Comparison of ENCODE assay signal across 10 cellular contexts in the genomic region with DNA sequence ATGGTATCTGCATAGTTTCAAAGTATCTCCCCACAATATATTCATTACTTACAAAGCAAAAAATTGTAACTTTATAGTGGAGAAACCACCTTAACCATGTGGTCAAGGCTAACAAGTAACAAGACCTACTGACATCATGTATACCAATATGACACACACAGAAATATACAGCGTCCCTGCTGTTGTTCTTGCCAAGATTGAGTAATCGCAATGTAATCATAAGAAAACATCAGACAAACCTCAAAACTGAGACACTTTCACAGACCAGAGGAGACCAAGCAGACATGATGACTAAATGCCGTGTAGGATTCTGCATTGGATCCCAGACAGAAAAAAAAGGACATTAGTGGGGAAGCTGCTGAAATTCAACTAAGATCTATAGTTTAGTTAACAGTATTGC.
A peak's percentile ranks its signal among the peaks of the same experiment; 100 is the strongest.
DNase-seq lines count a peak whose midpoint lies in the region; TF ChIP-seq lines count a peak whose summit lies in the region.
"Had no signal": no experiment of that assay in that cellular context is flagged by ENCODE, and none has a peak within 500 bp of the region (broad histone marks: within the 10 kb centered on the region; RNA-seq: fewer than 3 reads in every experiment).

No MANE protein-coding gene starts in this region.

- TF ChIP-seq CTCF in NB4 (IDR thresholded peaks at IDR 0.05; ENCODE audit: low read depth, low read length) (no peak), chondrocyte (IDR thresholded peaks at IDR 0.05) (no peak)

- no peak for TF ChIP-seq POLR2A in NB4 (IDR thresholded peaks at IDR 0.05; ENCODE audit: extremely low read depth, insufficient read length)

- peaks cover 5% of the 10 kb centered on the region for H3K9me3 Mint-ChIP-seq in chondrocyte (ENCODE audit: low read depth)
- no peaks in the 10 kb centered on the region for H3K9me3 Mint-ChIP-seq in activated CD4-positive, alpha-beta T cell treated with anti-CD3 and anti-CD28 coated beads, Interleukin-2, amount 10 ng/mL, durations not matched to agents 24 days and 14 days
- H3K9me3 Mint-ChIP-seq: activated naive CD8-positive, alpha-beta T cell treated with anti-CD3 and anti-CD28 coated beads, Interleukin-2, amount 10 ng/mL, durations not matched to agents 7 days and 5 days; stimulated activated naive CD8-positive, alpha-beta T cell treated with anti-CD3 and anti-CD28 coated beads, Interleukin-15, Interleukin-2, amounts not matched to agents 100 ng/mL and 50 ng/mL, for 24 hours had no signal

- H3K4me3 Mint-ChIP-seq in chondrocyte (ENCODE audit: unreplicated experiment): no peak overlapping the region
- H3K4me3 Mint-ChIP-seq in activated CD4-positive, alpha-beta T cell treated with anti-CD3 and anti-CD28 coated beads, Interleukin-2, amount 10 ng/mL, durations not matched to agents 24 days and 14 days: no peak overlapping the region
- H3K4me3 Mint-ChIP-seq: activated naive CD8-positive, alpha-beta T cell treated with anti-CD3 and anti-CD28 coated beads, Interleukin-2, amount 10 ng/mL, durations not matched to agents 7 days and 5 days; stimulated activated naive CD8-positive, alpha-beta T cell treated with anti-CD3 and anti-CD28 coated beads, Interleukin-15, Interleukin-2, amounts not matched to agents 100 ng/mL and 50 ng/mL, for 24 hours had no signal

- peak overlapping the region; percentile 93 for H3K27ac Mint-ChIP-seq in chondrocyte (ENCODE audit: unreplicated experiment)
- no peak overlapping the region for H3K27ac Mint-ChIP-seq in activated CD4-positive, alpha-beta T cell treated with anti-CD3 and anti-CD28 coated beads, Interleukin-2, amount 10 ng/mL, durations not matched to agents 24 days and 14 days
- H3K27ac Mint-ChIP-seq: activated naive CD8-positive, alpha-beta T cell treated with anti-CD3 and anti-CD28 coated beads, Interleukin-2, amount 10 ng/mL, durations not matched to agents 7 days and 5 days; stimulated activated naive CD8-positive, alpha-beta T cell treated with anti-CD3 and anti-CD28 coated beads, Interleukin-15, Interleukin-2, amounts not matched to agents 100 ng/mL and 50 ng/mL, for 24 hours had no signal

- H3K4me1 Mint-ChIP-seq in chondrocyte (ENCODE audit: low read depth): peaks cover 37% of the 10 kb centered on the region
- peaks cover 9% of the 10 kb centered on the region for H3K4me1 Mint-ChIP-seq in activated CD4-positive, alpha-beta T cell treated with anti-CD3 and anti-CD28 coated beads, Interleukin-2, amount 10 ng/mL, durations not matched to agents 24 days and 14 days

- H3K36me3 Mint-ChIP-seq in chondrocyte (ENCODE audit: low read depth): no peaks in the 10 kb centered on the region
- H3K36me3 Mint-ChIP-seq in activated CD4-positive, alpha-beta T cell treated with anti-CD3 and anti-CD28 coated beads, Interleukin-2, amount 10 ng/mL, durations not matched to agents 24 days and 14 days (ENCODE audit: low read depth): no peaks in the 10 kb centered on the region
- H3K36me3 Mint-ChIP-seq: activated naive CD8-positive, alpha-beta T cell treated with anti-CD3 and anti-CD28 coated beads, Interleukin-2, amount 10 ng/mL, durations not matched to agents 7 days and 5 days had no signal

- H3K4me3 ChIP-seq in NB4 (ENCODE audit: low read depth, low read length): no peak overlapping the region

- intact Hi-C loops in activated CD4-positive, alpha-beta T cell treated with anti-CD3 and anti-CD28 coated beads, Interleukin-2, amount 10 ng/mL, durations not matched to agents 24 days and 14 days (cut with micrococcal nuclease): no loop called here

- DNase-seq in GM04503 (ENCODE audit: low read depth) (peak; percentile 64), NB4 (ENCODE audit: low read depth) (peak; percentile 30), chondrocyte (ENCODE audit: low spot score) (no peak), non-pigmented ciliary epithelial cell (ENCODE audit: low read depth) (peak; percentile 98), NCI-H1694 (lab: John Stamatoyannopoulos, UW) (no peak), NCI-H446 treated with DMSO at 0.1 percent for 48 hours (lab: John Stamatoyannopoulos, UW) (no peak), NCI-H524 treated with DMSO at 0.1 percent for 48 hours (lab: John Stamatoyannopoulos, UW) (no peak)
- DNase-seq in activated CD4-positive, alpha-beta T cell treated with anti-CD3 and anti-CD28 coated beads, Interleukin-2, amount 10 ng/mL, durations not matched to agents 24 days and 14 days: no peak
- DNase-seq: activated naive CD8-positive, alpha-beta T cell treated with anti-CD3 and anti-CD28 coated beads, Interleukin-2, amount 10 ng/mL, durations not matched to agents 7 days and 5 days had no signal

- H3K27me3 Mint-ChIP-seq in chondrocyte (ENCODE audit: low read depth): no peaks in the 10 kb centered on the region
- peaks cover 13% of the 10 kb centered on the region for H3K27me3 Mint-ChIP-seq in activated CD4-positive, alpha-beta T cell treated with anti-CD3 and anti-CD28 coated beads, Interleukin-2, amount 10 ng/mL, durations not matched to agents 24 days and 14 days

Comparison
In these comparisons a context has a peak if more than half of its experiments do, and no peak if none do; other contexts are left out.
1. DNase-seq: peak in GM04503 (single experiment), NB4 (single experiment) and non-pigmented ciliary epithelial cell (single experiment); none in chondrocyte (single experiment), NCI-H1694 (single experiment), activated CD4-positive, alpha-beta T cell treated with anti-CD3 and anti-CD28 coated beads, Interleukin-2, amount 10 ng/mL, durations not matched to agents 24 days and 14 days (single experiment), NCI-H446 treated with DMSO at 0.1 percent for 48 hours (single experiment) and NCI-H524 treated with DMSO at 0.1 percent for 48 hours (single experiment).